ENCODE assay signal across 14 cellular contexts in genomic region chr3:172536505-172536904, GRCh38.
DNase-seq lines count a peak whose midpoint lies in the region; ATAC-seq, FAIRE-seq and TF ChIP-seq lines count a peak whose summit lies in the region.
"Had no signal": no experiment of that assay in that cellular context is flagged by ENCODE, and none has a peak within 500 bp of the region (broad histone marks: within the 10 kb centered on the region; RNA-seq: fewer than 3 reads in every experiment).

No MANE protein-coding gene starts in this region.

- H2AFZ ChIP-seq in parathyroid adenoma, result peak overlapping the region; percentile 67

- H3K79me2 ChIP-seq in parathyroid adenoma, result no peaks in the 10 kb centered on the region

- no peak for FAIRE-seq in RCC 7860 (lab: Jason Lieb, UNC)
- FAIRE-seq: A204.1 had no signal

- H3K9me3 Mint-ChIP-seq in central memory CD8-positive, alpha-beta T cell, result no peaks in the 10 kb centered on the region
- H3K9me3 Mint-ChIP-seq: nephron had no signal

- no peak overlapping the region for H3K4me2 ChIP-seq in parathyroid adenoma (ENCODE audit: low read length)
- H3K4me2 ChIP-seq: KMS-11 had no signal

- DNase-seq in NCI-H748 (lab: John Stamatoyannopoulos, UW; ENCODE audit: unreplicated experiment) (peak; percentile 9), NCI-H748 treated with DMSO at 0.1 percent for 48 hours (lab: John Stamatoyannopoulos, UW) (no peak), LNCaP clone FGC (ENCODE audit: low read depth) (peak; percentile 88), iPS-NIHi11 (ENCODE audit: low spot score) (no peak), HuH-7 (ENCODE audit: low spot score) (no peak), RCC 7860 (ENCODE audit: low spot score) (no peak)
- no peak for DNase-seq in central memory CD8-positive, alpha-beta T cell (ENCODE audit: low spot score in 2 of 2)
- DNase-seq: activated CD4-positive, alpha-beta T cell treated with anti-CD3 and anti-CD28 coated beads for 48 hours; adrenal gland; foreskin fibroblast had no signal

- ATAC-seq in central memory CD8-positive, alpha-beta T cell (replicated peaks; ENCODE audit: extremely low read depth, poor library complexity, severe bottlenecking), result no peak

- H3K27ac Mint-ChIP-seq in central memory CD8-positive, alpha-beta T cell (ENCODE audit: low read depth), result peak overlapping the region; percentile 14
- H3K27ac Mint-ChIP-seq: nephron had no signal

- peaks cover 40% of the 10 kb centered on the region for H3K4me1 ChIP-seq in parathyroid adenoma

- no peak overlapping the region for H3K4me3 Mint-ChIP-seq in central memory CD8-positive, alpha-beta T cell
- H3K4me3 Mint-ChIP-seq: nephron had no signal

- H3K4me3 ChIP-seq in LNCaP clone FGC (ENCODE audit: low read depth, low read length), result no peak overlapping the region
- no peak overlapping the region for H3K4me3 ChIP-seq in parathyroid adenoma (ENCODE audit: low read depth, low read length)
- H3K4me3 ChIP-seq: adrenal gland had no signal

- H3K36me3 ChIP-seq in parathyroid adenoma (ENCODE audit: control insufficient read depth, insufficient read depth, low read length), result no peaks in the 10 kb centered on the region
- H3K36me3 ChIP-seq: adrenal gland had no signal

- TF ChIP-seq CTCF in LNCaP clone FGC (IDR thresholded peaks at IDR 0.05; ENCODE audit: control insufficient read depth, extremely low read depth, insufficient read depth) (no peak), parathyroid adenoma (IDR thresholded peaks at IDR 0.05) (no peak)

- peak overlapping the region; percentile 91 for H3K27ac ChIP-seq in parathyroid adenoma
- H3K27ac ChIP-seq: adrenal gland, KMS-11 had no signal

- no peaks in the 10 kb centered on the region for H3K9me3 ChIP-seq in parathyroid adenoma (ENCODE audit: control insufficient read depth, low read length)
- H3K9me3 ChIP-seq: adrenal gland had no signal

- H3K27me3 ChIP-seq in parathyroid adenoma (ENCODE audit: control insufficient read depth, insufficient read depth, low read length), result no peaks in the 10 kb centered on the region
- H3K27me3 ChIP-seq: adrenal gland had no signal

- H3K36me3 Mint-ChIP-seq in central memory CD8-positive, alpha-beta T cell (ENCODE audit: insufficient read depth), result no peaks in the 10 kb centered on the region

- H3K4me1 Mint-ChIP-seq in central memory CD8-positive, alpha-beta T cell, result peaks cover 16% of the 10 kb centered on the region
- H3K4me1 Mint-ChIP-seq: nephron had no signal

- no peak overlapping the region for H3K9ac ChIP-seq in parathyroid adenoma
- H3K9ac ChIP-seq: KMS-11 had no signal

- no peaks in the 10 kb centered on the region for H3K27me3 Mint-ChIP-seq in central memory CD8-positive, alpha-beta T cell

Comparison
In these comparisons a context has a peak if more than half of its experiments do, and no peak if none do; other contexts are left out.
1. DNase-seq: peak in NCI-H748 (single experiment) and LNCaP clone FGC (single experiment); none in NCI-H748 treated with DMSO at 0.1 percent for 48 hours (single experiment), central memory CD8-positive, alpha-beta T cell (0 of 2), iPS-NIHi11 (single experiment), HuH-7 (single experiment) and RCC 7860 (single experiment).